8 cellular contexts compared by ENCODE assay signal in genomic region chr7:138161600-138162081, GRCh38.
A peak's percentile ranks its signal among the peaks of the same experiment; 100 is the strongest.
DNase-seq lines count a peak whose midpoint lies in the region; ATAC-seq and TF ChIP-seq lines count a peak whose summit lies in the region.

No MANE protein-coding gene starts in this region.

- peaks cover 6% of the 10 kb centered on the region for H3K36me3 Mint-ChIP-seq in activated CD4-positive, alpha-beta memory T cell treated with anti-CD3 and anti-CD28 coated beads for 36 hours
- H3K36me3 Mint-ChIP-seq in mesothelial cell of epicardium: peaks cover 14% of the 10 kb centered on the region

- POLR2A ChIA-PET in activated CD4-positive, alpha-beta memory T cell treated with anti-CD3 and anti-CD28 coated beads for 36 hours (lab: Charles Lee): interaction anchor here (1.1 kb wide), 1 partner anchor 577 kb away, joined by 3 read pairs; no protein-coding TSS in a partner anchor

- intact Hi-C loops in activated CD4-positive, alpha-beta memory T cell treated with anti-CD3 and anti-CD28 coated beads for 36 hours (cut with micrococcal nuclease): loop anchor here (1.0 to 10.0 kb wide), 4 partner anchors 259 to 705 kb away; partner anchors contain the start of gene TRIM24

- TF ChIP-seq CTCF in mesothelial cell of epicardium (IDR thresholded peaks at IDR 0.05; ENCODE audit: unreplicated experiment): peak; percentile 75

- H3K27ac Mint-ChIP-seq in activated CD4-positive, alpha-beta memory T cell treated with anti-CD3 and anti-CD28 coated beads for 36 hours: no peak overlapping the region
- H3K27ac Mint-ChIP-seq in mesothelial cell of epicardium: no peak overlapping the region

- no peak overlapping the region for H3K4me3 Mint-ChIP-seq in activated CD4-positive, alpha-beta memory T cell treated with anti-CD3 and anti-CD28 coated beads for 36 hours
- H3K4me3 Mint-ChIP-seq in mesothelial cell of epicardium: no peak overlapping the region

- CTCF ChIA-PET in activated CD4-positive, alpha-beta memory T cell treated with anti-CD3 and anti-CD28 coated beads for 36 hours (lab: Charles Lee): interaction anchor here (0.6 to 3.4 kb wide), 17 partner anchors 9 to 715 kb away, joined by 3 to 103 read pairs (median 3); no protein-coding TSS in a partner anchor

- DNase-seq in DMS153 (lab: John Stamatoyannopoulos, UW) (peak; percentile 96), HT-29 (ENCODE audit: low spot score) (peak; percentile 97), NCI-H82 treated with DMSO at 0.1 percent for 48 hours (lab: John Stamatoyannopoulos, UW; ENCODE audit: unreplicated experiment) (peak; percentile 75), mesothelial cell of epicardium (ENCODE audit: low spot score in 2 of 2, unreplicated experiment in 2 of 2) (peak; percentile 57 to 70)
- peak; percentile 82 for DNase-seq in activated CD4-positive, alpha-beta memory T cell treated with anti-CD3 and anti-CD28 coated beads for 36 hours
- peak; percentile 54 for DNase-seq in effector CD8-positive, alpha-beta T cell (lab: John Stamatoyannopoulos, UW)
- peak; percentile 17 to 40 for DNase-seq in stimulated activated CD8-positive, alpha-beta memory T cell treated with anti-CD3 and anti-CD28 coated beads, Interleukin-4, amount 100 ng/mL, for 4 hours (ENCODE audit: low read depth in 2 of 2, low spot score in 1 of 2)

- no peaks in the 10 kb centered on the region for H3K4me1 Mint-ChIP-seq in activated CD4-positive, alpha-beta memory T cell treated with anti-CD3 and anti-CD28 coated beads for 36 hours (ENCODE audit: low read depth)
- H3K4me1 Mint-ChIP-seq in mesothelial cell of epicardium: peaks cover 10% of the 10 kb centered on the region

- peaks cover 15% of the 10 kb centered on the region for H3K9me3 Mint-ChIP-seq in activated CD4-positive, alpha-beta memory T cell treated with anti-CD3 and anti-CD28 coated beads for 36 hours
- peaks cover 17% of the 10 kb centered on the region for H3K9me3 Mint-ChIP-seq in mesothelial cell of epicardium

- peak; percentile 100 for ATAC-seq in GM21515 (IDR thresholded peaks at IDR 0.05; ENCODE audit: unreplicated experiment)

- H3K27me3 Mint-ChIP-seq in activated CD4-positive, alpha-beta memory T cell treated with anti-CD3 and anti-CD28 coated beads for 36 hours: no peaks in the 10 kb centered on the region
- no peaks in the 10 kb centered on the region for H3K27me3 Mint-ChIP-seq in mesothelial cell of epicardium (ENCODE audit: low read depth)

Comparison
In these comparisons a context has a peak if more than half of its experiments do, and no peak if none do; other contexts are left out.
1. Peak in every context shown above with its lines: DNase-seq and ATAC-seq.
2. DNase-seq: peak in every context shown above with its lines; median percentile 97 in HT-29; 96 in DMS153; 82 in activated CD4-positive, alpha-beta memory T cell treated with anti-CD3 and anti-CD28 coated beads for 36 hours; 75 in NCI-H82 treated with DMSO at 0.1 percent for 48 hours; 64 in mesothelial cell of epicardium; 54 in effector CD8-positive, alpha-beta T cell; 28 in stimulated activated CD8-positive, alpha-beta memory T cell treated with anti-CD3 and anti-CD28 coated beads, Interleukin-4, amount 100 ng/mL, for 4 hours.